14 cellular contexts compared by ENCODE assay signal in the genomic region with DNA sequence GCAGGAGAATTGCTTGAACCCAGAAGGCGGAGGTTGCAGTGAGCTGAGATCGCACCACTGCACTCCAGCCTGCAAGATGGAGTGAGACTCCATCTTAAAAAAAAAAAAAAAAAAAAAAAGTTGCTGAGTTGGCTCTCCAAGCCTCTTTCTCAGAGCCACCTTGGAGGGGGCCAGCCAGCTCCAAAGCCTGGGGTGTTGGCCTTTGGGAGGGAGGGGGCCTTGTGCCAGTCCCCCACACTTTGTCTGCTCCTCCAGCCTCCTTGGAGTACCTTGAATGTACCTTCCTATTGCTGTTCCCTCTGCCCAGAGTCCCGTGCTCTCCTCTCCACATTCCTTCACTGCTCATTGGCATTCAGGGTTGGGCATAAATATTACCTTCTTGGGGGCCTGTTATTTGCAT.
A peak's percentile ranks its signal among the peaks of the same experiment; 100 is the strongest.
DNase-seq lines count a peak whose midpoint lies in the region; ATAC-seq and TF ChIP-seq lines count a peak whose summit lies in the region.
"Had no signal": no experiment of that assay in that cellular context is flagged by ENCODE, and none has a peak within 500 bp of the region (broad histone marks: within the 10 kb centered on the region; RNA-seq: fewer than 3 reads in every experiment).

No MANE protein-coding gene starts in this region.

- H3K9me3 Mint-ChIP-seq in CD8-positive, alpha-beta T cell, result no peaks in the 10 kb centered on the region

- peak overlapping the region; percentile 43 for H3K4me3 Mint-ChIP-seq in CD8-positive, alpha-beta T cell

- no peaks in the 10 kb centered on the region for H3K27me3 ChIP-seq in CD8-positive, alpha-beta T cell (ENCODE audit: insufficient read depth, low read length)
- H3K27me3 ChIP-seq in Peyer's patch, result no peaks in the 10 kb centered on the region
- H3K27me3 ChIP-seq in esophagus squamous epithelium, result no peaks in the 10 kb centered on the region

- H3K9me3 ChIP-seq in CD8-positive, alpha-beta T cell (ENCODE audit: low read length), result no peaks in the 10 kb centered on the region
- H3K9me3 ChIP-seq in Peyer's patch, result no peaks in the 10 kb centered on the region
- no peaks in the 10 kb centered on the region for H3K9me3 ChIP-seq in esophagus squamous epithelium

- peak overlapping the region; percentile 97 for H3K27ac Mint-ChIP-seq in CD8-positive, alpha-beta T cell

- no peak overlapping the region for H3K4me3 ChIP-seq in CD8-positive, alpha-beta T cell (ENCODE audit: low read depth, low read length)
- H3K4me3 ChIP-seq in Peyer's patch (no peak overlapping the region), esophagus squamous epithelium (no peak overlapping the region), skin epidermis (no peak overlapping the region)

- intact Hi-C loops in CD8-positive, alpha-beta T cell (cut with DNase I, micrococcal nuclease), result loop anchor here (1.0 to 5.0 kb wide), 6 partner anchors 32 to 233 kb away; no protein-coding TSS in a partner anchor
- intact Hi-C loops in esophagus squamous epithelium (cut with DNase I), result no loop called here

- POLR2A ChIA-PET in CD8-positive, alpha-beta T cell (lab: Charles Lee), result interaction anchor here (1.1 to 2.6 kb wide), 2 partner anchors 28 to 36 kb away, joined by 4 to 12 read pairs; no protein-coding TSS in a partner anchor

- H3K27me3 Mint-ChIP-seq in CD8-positive, alpha-beta T cell (ENCODE audit: low read depth), result no peaks in the 10 kb centered on the region

- TF ChIP-seq POLR2A in Peyer's patch (IDR thresholded peaks at IDR 0.05) (no peak), esophagus squamous epithelium (IDR thresholded peaks at IDR 0.05) (no peak), GM18505 (IDR thresholded peaks at IDR 0.05; ENCODE audit: borderline replicate concordance, extremely low read depth, insufficient read depth, insufficient read length) (no peak)

- CTCF ChIA-PET in CD8-positive, alpha-beta T cell (lab: Charles Lee), result interaction anchor here (1.0 kb wide), 1 partner anchor 27 kb away, joined by 3 read pairs; no protein-coding TSS in a partner anchor

- peaks cover 3% of the 10 kb centered on the region for H3K36me3 Mint-ChIP-seq in CD8-positive, alpha-beta T cell

- DNase-seq in CD8-positive, alpha-beta T cell, result no peak
- DNase-seq in Peyer's patch, result no peak
- DNase-seq in esophagus squamous epithelium (lab: John Stamatoyannopoulos, UW), result no peak
- no peak for DNase-seq in MV-4-11 (lab: John Stamatoyannopoulos, UW)
- DNase-seq: activated gamma-delta T cell treated with Interleukin-2 at 50 U/mL for 16 hours, GOT3, NCI-H1417 treated with DMSO at 0.1 percent for 48 hours, NCI-H526, nucleus accumbens had no signal

- peaks cover 53% of the 10 kb centered on the region for H3K4me1 Mint-ChIP-seq in CD8-positive, alpha-beta T cell (ENCODE audit: low read depth)

- no peak for TF ChIP-seq CTCF in CD8-positive, alpha-beta T cell (IDR thresholded peaks at IDR 0.05)
- TF ChIP-seq CTCF in Peyer's patch (IDR thresholded peaks at IDR 0.05) (no peak), esophagus squamous epithelium (IDR thresholded peaks at IDR 0.05) (no peak)

- WGBS in esophagus squamous epithelium, 2 donors, result 92 to 96% methylated on average over 3 of the region's 3 CpGs

- no peaks in the 10 kb centered on the region for H3K36me3 ChIP-seq in CD8-positive, alpha-beta T cell (ENCODE audit: insufficient read depth, low read length)
- H3K36me3 ChIP-seq in Peyer's patch (no peaks in the 10 kb centered on the region), esophagus squamous epithelium (no peaks in the 10 kb centered on the region)

- peak overlapping the region; percentile 68 for H3K27ac ChIP-seq in CD8-positive, alpha-beta T cell (ENCODE audit: low read depth, low read length)
- H3K27ac ChIP-seq in Peyer's patch, result peak overlapping the region; percentile 63 to 88 (median 80)
- peak overlapping the region in 3 of 4 donors; percentile 66 to 84 (median 80) for H3K27ac ChIP-seq in esophagus squamous epithelium
- H3K27ac ChIP-seq in skin epidermis, result peak overlapping the region in 12 of 21 experiments; percentile 4 to 76 (median 55)
- H3K27ac ChIP-seq: VCaP had no signal

- no peak for ATAC-seq in CD8-positive, alpha-beta T cell
- no peak for ATAC-seq in GM18505 (IDR thresholded peaks at IDR 0.05; ENCODE audit: unreplicated experiment)
- no peak for ATAC-seq in HG03097 (IDR thresholded peaks at IDR 0.05; ENCODE audit: low FRiP score, unreplicated experiment)
- no peak for ATAC-seq in GM18861 (IDR thresholded peaks at IDR 0.05; ENCODE audit: unreplicated experiment)

- peaks cover 42% of the 10 kb centered on the region for H3K4me1 ChIP-seq in CD8-positive, alpha-beta T cell (ENCODE audit: insufficient read depth, low read length)
- peaks cover 4 to 37% (median 22%) of the 10 kb centered on the region in 4 donors for H3K4me1 ChIP-seq in Peyer's patch
- peaks cover 14 to 63% (median 41%) of the 10 kb centered on the region in 3 donors for H3K4me1 ChIP-seq in esophagus squamous epithelium
